Comparison of ENCODE assay signal across 1 cellular context in the genomic region with DNA sequence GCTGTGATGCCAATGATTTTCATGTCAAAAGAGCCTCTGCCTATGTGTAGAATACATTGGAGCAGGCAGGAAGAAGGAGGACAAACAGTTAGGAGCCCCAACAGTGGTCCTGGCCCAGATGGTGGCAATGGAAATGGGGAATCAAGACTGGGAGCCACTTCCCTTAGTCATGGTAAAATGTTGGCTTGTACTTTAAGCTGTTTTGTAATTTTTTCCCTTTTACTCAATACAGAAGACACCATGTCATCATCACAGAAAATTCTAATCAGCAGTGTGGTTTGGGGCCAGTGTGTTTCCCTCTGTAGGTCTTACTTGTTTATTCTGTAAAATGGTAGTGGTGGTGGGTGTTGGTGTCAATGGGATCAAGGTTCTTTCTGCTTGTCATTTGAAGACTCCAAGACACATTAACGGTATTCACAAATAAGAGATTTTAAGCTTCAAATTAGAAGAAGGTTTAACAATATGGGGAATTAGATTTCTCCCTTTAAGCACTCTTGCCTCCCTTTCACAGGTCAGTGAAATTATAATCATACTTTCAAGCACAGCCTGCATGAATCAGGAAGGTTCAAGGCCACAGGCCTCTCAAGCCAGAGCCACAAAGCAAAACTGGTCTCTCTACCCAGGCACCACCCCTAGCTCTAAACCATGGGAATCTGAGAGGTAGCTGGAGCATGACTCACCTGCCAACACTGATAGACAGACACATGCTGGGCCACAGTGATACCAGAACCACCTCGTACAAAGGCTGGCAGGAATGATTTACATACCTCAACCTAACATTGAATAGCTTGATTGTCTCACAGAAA.
A peak's percentile ranks its signal among the peaks of the same experiment; 100 is the strongest.
TF ChIP-seq lines count a peak whose summit lies in the region.

No MANE protein-coding gene starts in this region.

TF ChIP-seq in K562, 482 proteins besides CTCF, POLR2A, EP300 and RAD21 (continued from another document and continues in another):
- TF ChIP-seq ZNF518B (CRISPR knock-in tag; IDR thresholded peaks at IDR 0.05) (no peak), ZNF41 (CRISPR knock-in tag; conservative IDR thresholded peaks at IDR 0.05) (no peak), THRAP3 (IDR thresholded peaks at IDR 0.05; ENCODE audit: borderline replicate concordance) (no peak), TEAD1 (CRISPR knock-in tag; IDR thresholded peaks at IDR 0.05) (no peak), ZKSCAN3 (CRISPR knock-in tag; IDR thresholded peaks at IDR 0.05) (no peak), TAF15 (IDR thresholded peaks at IDR 0.05; ENCODE audit: low read depth, low read length) (no peak), ZNF766 (CRISPR knock-in tag; conservative IDR thresholded peaks at IDR 0.05) (peak; percentile 69), ZNF79 (CRISPR knock-in tag; IDR thresholded peaks at IDR 0.05; ENCODE audit: low read depth) (no peak), ZNF589 (CRISPR knock-in tag; IDR thresholded peaks at IDR 0.05; ENCODE audit: low read depth) (peak; percentile 22; the same call in 1 of the 2 replicates), SAFB (IDR thresholded peaks at IDR 0.05; ENCODE audit: borderline replicate concordance, low read depth, low read length) (no peak), BRF1 (IDR thresholded peaks at IDR 0.05; ENCODE audit: borderline replicate concordance, extremely low read depth, insufficient read length) (no peak), DNMT1 (IDR thresholded peaks at IDR 0.05) (no peak), SNRNP70 (optimal IDR thresholded peaks at IDR 0.05; ENCODE audit: low read depth, low read length) (no peak), NCOA6 (IDR thresholded peaks at IDR 0.05) (no peak), MBD1 (CRISPR knock-in tag; IDR thresholded peaks at IDR 0.05) (no peak), FOXP4 (CRISPR knock-in tag; IDR thresholded peaks at IDR 0.05; ENCODE audit: borderline replicate concordance) (no peak), TCF7 (IDR thresholded peaks at IDR 0.05; ENCODE audit: borderline replicate concordance) (no peak), ZBTB1 (CRISPR knock-in tag; IDR thresholded peaks at IDR 0.05; ENCODE audit: borderline replicate concordance, low read depth) (no peak), LARP7 (IDR thresholded peaks at IDR 0.05) (no peak), POU5F1 (IDR thresholded peaks at IDR 0.05; ENCODE audit: borderline replicate concordance, low read depth, low read length, partially characterized antibody) (no peak), ZNF408 (CRISPR knock-in tag; IDR thresholded peaks at IDR 0.05; ENCODE audit: low read depth) (no peak), SUPT5H (IDR thresholded peaks at IDR 0.05) (no peak), FUS (optimal IDR thresholded peaks at IDR 0.05; ENCODE audit: low read depth, low read length) (no peak), ZNF778 (CRISPR knock-in tag; IDR thresholded peaks at IDR 0.05) (no peak), CREBBP (IDR thresholded peaks at IDR 0.05; ENCODE audit: low read depth, low read length) (no peak), PHTF2 (CRISPR knock-in tag; IDR thresholded peaks at IDR 0.05) (no peak), BCOR (IDR thresholded peaks at IDR 0.05) (peak; percentile 62), ZNF140 (CRISPR knock-in tag; IDR thresholded peaks at IDR 0.05) (no peak), HMGXB4 (CRISPR knock-in tag; IDR thresholded peaks at IDR 0.05) (no peak), HMG20B (CRISPR knock-in tag; IDR thresholded peaks at IDR 0.05) (no peak), TAF9B (IDR thresholded peaks at IDR 0.05; ENCODE audit: partially characterized antibody) (no peak), CREM (IDR thresholded peaks at IDR 0.05; ENCODE audit: low read depth) (peak; percentile 41; the same call in 1 of the 2 replicates), ZNF311 (CRISPR knock-in tag; IDR thresholded peaks at IDR 0.05) (no peak), BCL6 (CRISPR knock-in tag; IDR thresholded peaks at IDR 0.05) (no peak), CHCHD3 (CRISPR knock-in tag; IDR thresholded peaks at IDR 0.05) (no peak), ZNF184 (CRISPR knock-in tag; IDR thresholded peaks at IDR 0.05) (no peak), TCF3 (CRISPR knock-in tag; IDR thresholded peaks at IDR 0.05) (peak; percentile 95), FOXJ2 (tag; IDR thresholded peaks at IDR 0.05) (no peak), MTA1 (IDR thresholded peaks at IDR 0.05; ENCODE audit: borderline replicate concordance) (no peak)
- TF ChIP-seq, protein P1, sequence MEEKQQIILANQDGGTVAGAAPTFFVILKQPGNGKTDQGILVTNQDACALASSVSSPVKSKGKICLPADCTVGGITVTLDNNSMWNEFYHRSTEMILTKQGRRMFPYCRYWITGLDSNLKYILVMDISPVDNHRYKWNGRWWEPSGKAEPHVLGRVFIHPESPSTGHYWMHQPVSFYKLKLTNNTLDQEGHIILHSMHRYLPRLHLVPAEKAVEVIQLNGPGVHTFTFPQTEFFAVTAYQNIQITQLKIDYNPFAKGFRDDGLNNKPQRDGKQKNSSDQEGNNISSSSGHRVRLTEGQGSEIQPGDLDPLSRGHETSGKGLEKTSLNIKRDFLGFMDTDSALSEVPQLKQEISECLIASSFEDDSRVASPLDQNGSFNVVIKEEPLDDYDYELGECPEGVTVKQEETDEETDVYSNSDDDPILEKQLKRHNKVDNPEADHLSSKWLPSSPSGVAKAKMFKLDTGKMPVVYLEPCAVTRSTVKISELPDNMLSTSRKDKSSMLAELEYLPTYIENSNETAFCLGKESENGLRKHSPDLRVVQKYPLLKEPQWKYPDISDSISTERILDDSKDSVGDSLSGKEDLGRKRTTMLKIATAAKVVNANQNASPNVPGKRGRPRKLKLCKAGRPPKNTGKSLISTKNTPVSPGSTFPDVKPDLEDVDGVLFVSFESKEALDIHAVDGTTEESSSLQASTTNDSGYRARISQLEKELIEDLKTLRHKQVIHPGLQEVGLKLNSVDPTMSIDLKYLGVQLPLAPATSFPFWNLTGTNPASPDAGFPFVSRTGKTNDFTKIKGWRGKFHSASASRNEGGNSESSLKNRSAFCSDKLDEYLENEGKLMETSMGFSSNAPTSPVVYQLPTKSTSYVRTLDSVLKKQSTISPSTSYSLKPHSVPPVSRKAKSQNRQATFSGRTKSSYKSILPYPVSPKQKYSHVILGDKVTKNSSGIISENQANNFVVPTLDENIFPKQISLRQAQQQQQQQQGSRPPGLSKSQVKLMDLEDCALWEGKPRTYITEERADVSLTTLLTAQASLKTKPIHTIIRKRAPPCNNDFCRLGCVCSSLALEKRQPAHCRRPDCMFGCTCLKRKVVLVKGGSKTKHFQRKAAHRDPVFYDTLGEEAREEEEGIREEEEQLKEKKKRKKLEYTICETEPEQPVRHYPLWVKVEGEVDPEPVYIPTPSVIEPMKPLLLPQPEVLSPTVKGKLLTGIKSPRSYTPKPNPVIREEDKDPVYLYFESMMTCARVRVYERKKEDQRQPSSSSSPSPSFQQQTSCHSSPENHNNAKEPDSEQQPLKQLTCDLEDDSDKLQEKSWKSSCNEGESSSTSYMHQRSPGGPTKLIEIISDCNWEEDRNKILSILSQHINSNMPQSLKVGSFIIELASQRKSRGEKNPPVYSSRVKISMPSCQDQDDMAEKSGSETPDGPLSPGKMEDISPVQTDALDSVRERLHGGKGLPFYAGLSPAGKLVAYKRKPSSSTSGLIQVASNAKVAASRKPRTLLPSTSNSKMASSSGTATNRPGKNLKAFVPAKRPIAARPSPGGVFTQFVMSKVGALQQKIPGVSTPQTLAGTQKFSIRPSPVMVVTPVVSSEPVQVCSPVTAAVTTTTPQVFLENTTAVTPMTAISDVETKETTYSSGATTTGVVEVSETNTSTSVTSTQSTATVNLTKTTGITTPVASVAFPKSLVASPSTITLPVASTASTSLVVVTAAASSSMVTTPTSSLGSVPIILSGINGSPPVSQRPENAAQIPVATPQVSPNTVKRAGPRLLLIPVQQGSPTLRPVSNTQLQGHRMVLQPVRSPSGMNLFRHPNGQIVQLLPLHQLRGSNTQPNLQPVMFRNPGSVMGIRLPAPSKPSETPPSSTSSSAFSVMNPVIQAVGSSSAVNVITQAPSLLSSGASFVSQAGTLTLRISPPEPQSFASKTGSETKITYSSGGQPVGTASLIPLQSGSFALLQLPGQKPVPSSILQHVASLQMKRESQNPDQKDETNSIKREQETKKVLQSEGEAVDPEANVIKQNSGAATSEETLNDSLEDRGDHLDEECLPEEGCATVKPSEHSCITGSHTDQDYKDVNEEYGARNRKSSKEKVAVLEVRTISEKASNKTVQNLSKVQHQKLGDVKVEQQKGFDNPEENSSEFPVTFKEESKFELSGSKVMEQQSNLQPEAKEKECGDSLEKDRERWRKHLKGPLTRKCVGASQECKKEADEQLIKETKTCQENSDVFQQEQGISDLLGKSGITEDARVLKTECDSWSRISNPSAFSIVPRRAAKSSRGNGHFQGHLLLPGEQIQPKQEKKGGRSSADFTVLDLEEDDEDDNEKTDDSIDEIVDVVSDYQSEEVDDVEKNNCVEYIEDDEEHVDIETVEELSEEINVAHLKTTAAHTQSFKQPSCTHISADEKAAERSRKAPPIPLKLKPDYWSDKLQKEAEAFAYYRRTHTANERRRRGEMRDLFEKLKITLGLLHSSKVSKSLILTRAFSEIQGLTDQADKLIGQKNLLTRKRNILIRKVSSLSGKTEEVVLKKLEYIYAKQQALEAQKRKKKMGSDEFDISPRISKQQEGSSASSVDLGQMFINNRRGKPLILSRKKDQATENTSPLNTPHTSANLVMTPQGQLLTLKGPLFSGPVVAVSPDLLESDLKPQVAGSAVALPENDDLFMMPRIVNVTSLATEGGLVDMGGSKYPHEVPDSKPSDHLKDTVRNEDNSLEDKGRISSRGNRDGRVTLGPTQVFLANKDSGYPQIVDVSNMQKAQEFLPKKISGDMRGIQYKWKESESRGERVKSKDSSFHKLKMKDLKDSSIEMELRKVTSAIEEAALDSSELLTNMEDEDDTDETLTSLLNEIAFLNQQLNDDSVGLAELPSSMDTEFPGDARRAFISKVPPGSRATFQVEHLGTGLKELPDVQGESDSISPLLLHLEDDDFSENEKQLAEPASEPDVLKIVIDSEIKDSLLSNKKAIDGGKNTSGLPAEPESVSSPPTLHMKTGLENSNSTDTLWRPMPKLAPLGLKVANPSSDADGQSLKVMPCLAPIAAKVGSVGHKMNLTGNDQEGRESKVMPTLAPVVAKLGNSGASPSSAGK (IDR thresholded peaks at IDR 0.05) = 0 out of 2 replicates have a peak, but pooled peaks have one; percentile 45
